In the genomic region with DNA sequence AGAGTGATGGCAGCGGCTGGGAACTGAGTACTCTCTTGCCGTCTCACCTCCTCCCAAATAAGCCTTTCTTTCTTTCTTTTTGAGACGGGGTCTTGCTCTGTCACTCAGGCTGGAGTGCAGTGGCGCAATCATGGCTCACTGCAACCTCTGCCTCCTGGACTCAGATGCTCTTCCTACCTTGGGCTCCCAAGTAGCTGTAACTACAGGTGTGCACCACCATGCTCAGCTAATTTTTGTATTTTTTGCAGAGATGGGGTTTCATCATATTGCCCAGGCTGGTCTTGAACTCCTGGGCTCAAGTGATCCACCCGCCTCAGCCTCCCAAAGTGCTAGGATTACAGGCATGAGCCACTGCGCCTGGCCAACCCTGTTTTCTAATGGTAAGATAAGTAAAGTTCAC, we compare ENCODE assay signal across 7 cellular contexts.
DNase-seq lines count a peak whose midpoint lies in the region; ATAC-seq and TF ChIP-seq lines count a peak whose summit lies in the region.
"Not testable (repeated sequence)": the region's sequence is repeated elsewhere in the genome, so short reads cannot be mapped to it uniquely, and the experiment has no call there.

No MANE protein-coding gene starts in this region.

- intact Hi-C loops in body of pancreas (cut with DNase I); thyroid gland (cut with DNase I): not testable (repeated sequence)

- TF ChIP-seq POLR2A in body of pancreas (IDR thresholded peaks at IDR 0.05); thyroid gland (IDR thresholded peaks at IDR 0.05): not testable (repeated sequence)

- not testable (repeated sequence) for TF ChIP-seq RAD21 in liver (IDR thresholded peaks at IDR 0.05)

- not testable (repeated sequence) for H3K27me3 ChIP-seq in KMS-11 (ENCODE audit: insufficient read depth, low read depth); body of pancreas; liver (ENCODE audit: control insufficient read depth in 4 of 4, insufficient read depth in 4 of 4, low read length in 3 of 4); thyroid gland

- H3K36me3 ChIP-seq in KMS-11 (ENCODE audit: insufficient read depth); body of pancreas (replicated peaks in 1 of 2; ENCODE audit: insufficient read depth in 1 of 2, low read depth in 2 of 2); liver (ENCODE audit: control insufficient read depth in 4 of 4, insufficient read depth in 3 of 4, low read depth in 1 of 4, low read length in 3 of 4); thyroid gland: not testable (repeated sequence)

- H3K4me2 ChIP-seq in KMS-11 = peak overlapping the region; percentile 80

- H3K9me3 ChIP-seq in body of pancreas; liver (ENCODE audit: control insufficient read depth in 4 of 4, low read length in 3 of 4); thyroid gland: not testable (repeated sequence)

- ATAC-seq in GM18502 (IDR thresholded peaks at IDR 0.05; ENCODE audit: poor library complexity, unreplicated experiment) (peak; percentile 3), GM18907 (IDR thresholded peaks at IDR 0.05; ENCODE audit: unreplicated experiment) (peak; percentile 4), GM19372 (IDR thresholded peaks at IDR 0.05; ENCODE audit: low read depth, unreplicated experiment) (peak; percentile 4)
- ATAC-seq in body of pancreas = not testable (repeated sequence)

- H3K9ac ChIP-seq in KMS-11 (peak overlapping the region; percentile 25; the same call in 1 of the 2 replicates), liver (ENCODE audit: low read depth in 1 of 2, low read length in 2 of 2) (peak overlapping the region in 1 of 2 donors; percentile 80)

- not testable (repeated sequence) for DNase-seq in body of pancreas, thyroid gland

- H3K27ac ChIP-seq in KMS-11 (peak overlapping the region; percentile 68), body of pancreas (peak overlapping the region in 3 of 4 donors; percentile 30 to 85 (median 46)), liver (ENCODE audit: low read depth in 1 of 2, low read length in 2 of 2) (peak overlapping the region; percentile 71 to 85), thyroid gland (peak overlapping the region; percentile 69 to 85 (median 80))

- H3K4me1 ChIP-seq in KMS-11 (ENCODE audit: low read depth, poor library complexity, severe bottlenecking) (peaks cover 36% of the 10 kb centered on the region), body of pancreas (peaks cover 27% of the 10 kb centered on the region), liver (ENCODE audit: control insufficient read depth in 4 of 4, insufficient read depth in 4 of 4, low read length in 3 of 4) (peaks cover 0 to 36% (median 11%) of the 10 kb centered on the region in 4 donors), thyroid gland (peaks cover 50 to 63% of the 10 kb centered on the region in 2 donors)

- not testable (repeated sequence) for H3K79me2 ChIP-seq in KMS-11 (ENCODE audit: insufficient read depth, low read depth)

- peak overlapping the region; percentile 45; the same call in 1 of the 2 replicates for H2AFZ ChIP-seq in KMS-11 (ENCODE audit: low read depth)

- 69 to 85% methylated on average over 6 of the region's 6 CpGs for WGBS in body of pancreas, 2 donors
- 84% methylated on average over 6 of the region's 6 CpGs for WGBS in liver
- 82 to 86% methylated on average over 6 of the region's 6 CpGs for WGBS in thyroid gland, 2 donors

- not testable (repeated sequence) for H4K20me1 ChIP-seq in KMS-11 (ENCODE audit: insufficient read depth)

- H3K4me3 ChIP-seq in KMS-11 (IDR thresholded peaks at IDR 0.05; ENCODE audit: insufficient read depth, low read depth, low read length); body of pancreas; liver (ENCODE audit: low read depth in 1 of 3, low read length in 3 of 3); thyroid gland (replicated peaks in 1 of 3): not testable (repeated sequence)

- TF ChIP-seq CTCF in KMS-11 (conservative IDR thresholded peaks at IDR 0.05; ENCODE audit: low read depth, low read length); body of pancreas (IDR thresholded peaks at IDR 0.05); liver (IDR thresholded peaks at IDR 0.05; ENCODE audit: low read depth, low read length, missing input control); thyroid gland (IDR thresholded peaks at IDR 0.05): not testable (repeated sequence)
